8 cellular contexts compared by ENCODE assay signal in genomic region chr1:10679521-10680220, GRCh38.
DNase-seq lines count a peak whose midpoint lies in the region; ATAC-seq and TF ChIP-seq lines count a peak whose summit lies in the region.

No MANE protein-coding gene starts in this region.

- TF ChIP-seq CTCF in Caco-2 (IDR thresholded peaks at IDR 0.05; ENCODE audit: insufficient read depth in 1 of 2, low read depth in 1 of 2, low read length in 1 of 2, severe bottlenecking in 1 of 2, unreplicated experiment in 1 of 2) (no peak), ascending aorta (IDR thresholded peaks at IDR 0.05) (no peak)

- no peaks in the 10 kb centered on the region for H3K9me3 Mint-ChIP-seq in Caco-2 (ENCODE audit: unreplicated experiment)

- intact Hi-C loops in Caco-2 (cut with micrococcal nuclease; ENCODE audit: unreplicated experiment) (no loop called here), ascending aorta (cut with DNase I) (loop anchor here (5.0 kb wide), 1 partner anchor 118 kb away; the partner anchor contains the start of gene CASZ1)

- no peak overlapping the region for H3K27ac ChIP-seq in ascending aorta

- no peaks in the 10 kb centered on the region for H3K27me3 Mint-ChIP-seq in Caco-2 (ENCODE audit: insufficient read depth, unreplicated experiment)

- no peak overlapping the region for H3K4me3 ChIP-seq in Caco-2 (ENCODE audit: low read depth, low read length)
- no peak overlapping the region for H3K4me3 ChIP-seq in ascending aorta

- H3K4me1 Mint-ChIP-seq in Caco-2 (ENCODE audit: low read depth, unreplicated experiment) = peaks cover 11% of the 10 kb centered on the region

- H3K4me3 Mint-ChIP-seq in Caco-2 (ENCODE audit: unreplicated experiment) = no peak overlapping the region

- ATAC-seq in HG03571 (IDR thresholded peaks at IDR 0.05; ENCODE audit: unreplicated experiment) = no peak

- H3K27me3 ChIP-seq in Caco-2 (replicated peaks; ENCODE audit: control insufficient read depth, insufficient read depth, low read length) (no peaks in the 10 kb centered on the region), ascending aorta (no peaks in the 10 kb centered on the region)

- DNase-seq in Caco-2 = peak; percentile 60 to 69
- peak; percentile 69 for DNase-seq in HuH-7.5 (ENCODE audit: low spot score)
- DNase-seq in SW480 (ENCODE audit: low spot score) = peak; percentile 52
- DNase-seq in iPS-NIHi11 (ENCODE audit: low spot score) = peak; percentile 88
- DNase-seq in AML-193 (lab: John Stamatoyannopoulos, UW) = no peak
- no peak for DNase-seq in T1000 (lab: John Stamatoyannopoulos, UW)
- DNase-seq in ascending aorta (ENCODE audit: low spot score in 2 of 2) = no peak

- CTCF ChIA-PET in Caco-2 (lab: Charles Lee) = interaction anchor here (0.5 kb wide), 1 partner anchor 172 kb away, joined by 4 read pairs; no protein-coding TSS in a partner anchor

- H3K36me3 ChIP-seq in Caco-2 (ENCODE audit: control insufficient read depth, insufficient read depth, low read length) = no peaks in the 10 kb centered on the region
- H3K36me3 ChIP-seq in ascending aorta = no peaks in the 10 kb centered on the region

- H3K9me3 ChIP-seq in Caco-2 (no peaks in the 10 kb centered on the region), ascending aorta (no peaks in the 10 kb centered on the region)

- BruUV-seq in Caco-2 (replicated peaks; lab: Mats Ljungman, UMichigan) = no TSS peak

- POLR2A ChIA-PET in Caco-2 (lab: Charles Lee) = no interaction called here

- H3K4me1 ChIP-seq in Caco-2 (no peaks in the 10 kb centered on the region), ascending aorta (peaks cover 0 to 50% of the 10 kb centered on the region in 2 donors)

- no peak overlapping the region for H3K27ac Mint-ChIP-seq in Caco-2 (ENCODE audit: unreplicated experiment)

- H3K36me3 Mint-ChIP-seq in Caco-2 (ENCODE audit: insufficient read depth, unreplicated experiment) = no peaks in the 10 kb centered on the region

Comparison
In these comparisons a context has a peak if more than half of its experiments do, and no peak if none do; other contexts are left out.
1. DNase-seq: peak in Caco-2 (2 of 2), HuH-7.5 (single experiment), SW480 (single experiment) and iPS-NIHi11 (single experiment); none in AML-193 (0 of 2), T1000 (single experiment) and ascending aorta (0 of 2).